ENCODE assay signal across 20 cellular contexts in genomic region chr6:39153766-39154397, GRCh38. TPM values are rescaled to one million over a fixed set of nuclear protein-coding genes. Genes with fewer than 3 reads are reported as not detected.
DNase-seq lines count a peak whose midpoint lies in the region; ATAC-seq and TF ChIP-seq lines count a peak whose summit lies in the region.
"Had no signal": no experiment of that assay in that cellular context is flagged by ENCODE, and none has a peak within 500 bp of the region (broad histone marks: within the 10 kb centered on the region; RNA-seq: fewer than 3 reads in every experiment).

No MANE protein-coding gene starts in this region.

- 80 to 89% methylated on average over 6 of the region's 6 CpGs for WGBS in body of pancreas, 2 donors

- no peak for TF ChIP-seq POLR2A in body of pancreas (IDR thresholded peaks at IDR 0.05)

- H3K4me3 ChIP-seq in Jurkat, Clone E6-1 (ENCODE audit: low read length): no peak overlapping the region
- no peak overlapping the region for H3K4me3 ChIP-seq in body of pancreas
- H3K4me3 ChIP-seq: neural progenitor cell, Peyer's patch, prostate gland, thoracic aorta had no signal

- intact Hi-C loops in body of pancreas (cut with DNase I): no loop called here

- ATAC-seq in body of pancreas: no peak
- no peak for ATAC-seq in HG02938 (IDR thresholded peaks at IDR 0.05; ENCODE audit: unreplicated experiment)
- ATAC-seq: left lobe of liver had no signal

- H3K4me1 ChIP-seq in body of pancreas: no peaks in the 10 kb centered on the region
- H3K4me1 ChIP-seq: Peyer's patch, prostate gland had no signal

- TF ChIP-seq CTCF in body of pancreas (IDR thresholded peaks at IDR 0.05): no peak

- no peaks in the 10 kb centered on the region for H3K36me3 ChIP-seq in body of pancreas (replicated peaks in 1 of 2; ENCODE audit: insufficient read depth in 1 of 2, low read depth in 2 of 2)
- H3K36me3 ChIP-seq: neural progenitor cell, Peyer's patch, prostate gland, thoracic aorta, WERI-Rb-1 had no signal

- H3K27ac ChIP-seq in body of pancreas: no peak overlapping the region
- H3K27ac ChIP-seq: KMS-11, neural progenitor cell, Peyer's patch, prostate gland, thoracic aorta, WERI-Rb-1 had no signal

- H3K27me3 ChIP-seq in body of pancreas: no peaks in the 10 kb centered on the region
- H3K27me3 ChIP-seq: Peyer's patch had no signal

- peak; percentile 78 for DNase-seq in activated CD8-positive, alpha-beta memory T cell treated with anti-CD3 and anti-CD28 coated beads for 24 hours
- no peak for DNase-seq in activated CD8-positive, alpha-beta memory T cell treated with anti-CD3 and anti-CD28 coated beads, Interleukin-2, amount 50 U/mL, for 4 hours
- DNase-seq in Jurkat, Clone E6-1 (ENCODE audit: low read depth, low spot score): peak; percentile 15
- DNase-seq in activated T-cell treated with anti-CD3 and anti-CD28 coated beads, Interleukin-2, amount 50 U/mL, for 48 hours: peak; percentile 44 to 50
- DNase-seq in stimulated activated CD4-positive, alpha-beta T cell treated with anti-CD3 and anti-CD28 coated beads, Interleukin-2, amount 100 ng/mL, for 48 hours: peak; percentile 10 to 12
- DNase-seq in body of pancreas (no peak), NCI-H774 (lab: John Stamatoyannopoulos, UW) (no peak)
- DNase-seq: aorta; C1 segment of cervical spinal cord; central memory CD4-positive, alpha-beta T cell; midbrain; NCI-H2029; Peyer's patch; WERI-Rb-1 had no signal

- H3K9me3 ChIP-seq in body of pancreas: no peaks in the 10 kb centered on the region
- H3K9me3 ChIP-seq: Peyer's patch, prostate gland, thoracic aorta had no signal

RNA-seq across cellular contexts. Expression of gene SAYSD1, which starts 38.9 kb away (rescaled TPM):
- polyA plus RNA-seq in Jurkat, Clone E6-1 (2012; ENCODE audit: insufficient read depth, insufficient read length): 17.9 TPM
- total RNA-seq in body of pancreas: 10 to 100 TPM in 1 of 2 donors, 1 to 10 TPM in 1; 9.2 to 11.4 TPM

Comparison
In these comparisons a context has a peak if more than half of its experiments do, and no peak if none do; other contexts are left out.
1. DNase-seq: peak in activated CD8-positive, alpha-beta memory T cell treated with anti-CD3 and anti-CD28 coated beads for 24 hours (single experiment), Jurkat, Clone E6-1 (single experiment), activated T-cell treated with anti-CD3 and anti-CD28 coated beads, Interleukin-2, amount 50 U/mL, for 48 hours (2 of 2) and stimulated activated CD4-positive, alpha-beta T cell treated with anti-CD3 and anti-CD28 coated beads, Interleukin-2, amount 100 ng/mL, for 48 hours (2 of 2); none in activated CD8-positive, alpha-beta memory T cell treated with anti-CD3 and anti-CD28 coated beads, Interleukin-2, amount 50 U/mL, for 4 hours (single experiment), body of pancreas (0 of 4) and NCI-H774 (single experiment).